Comparison of ENCODE assay signal across 16 cellular contexts in genomic region chr1:181133441-181133951, GRCh38. TPM values are rescaled to one million over a fixed set of nuclear protein-coding genes. Genes with fewer than 3 reads are reported as not detected.
DNase-seq lines count a peak whose midpoint lies in the region; ATAC-seq and TF ChIP-seq lines count a peak whose summit lies in the region.
"Had no signal": no experiment of that assay in that cellular context is flagged by ENCODE, and none has a peak within 500 bp of the region (broad histone marks: within the 10 kb centered on the region; RNA-seq: fewer than 3 reads in every experiment).

No MANE protein-coding gene starts in this region.

- 0 out of 2 replicates have a peak, but pooled peaks cover 5% of the 10 kb centered on the region for H3F3A ChIP-seq in GM23338 (replicated peaks; ENCODE audit: low read depth)
- peaks cover 25% of the 10 kb centered on the region for H3F3A ChIP-seq in SU-DHL-6 (ENCODE audit: insufficient read depth)

- H3K27me3 Mint-ChIP-seq in GM23338 (ENCODE audit: insufficient read depth, low read depth, poor library complexity) = peaks cover 20% of the 10 kb centered on the region

- H2AFZ ChIP-seq in GM23338 = peak overlapping the region; percentile 86
- H2AFZ ChIP-seq in SU-DHL-6 (ENCODE audit: low read depth, low read length, severe bottlenecking) = no peak overlapping the region

- H3K4me2 ChIP-seq in BLaER1 (peak overlapping the region; percentile 92), GM23338 (no peak overlapping the region), SU-DHL-6 (ENCODE audit: low read depth, low read length, poor library complexity, severe bottlenecking) (no peak overlapping the region)

- TF ChIP-seq CTCF in GM23338 (conservative IDR thresholded peaks at IDR 0.05; ENCODE audit: low read depth in 2 of 2) (no peak), SU-DHL-6 (IDR thresholded peaks at IDR 0.05; ENCODE audit: insufficient read depth, low read length, poor library complexity, severe bottlenecking) (no peak), lower lobe of right lung (IDR thresholded peaks at IDR 0.05) (no peak)

- H3K4me1 ChIP-seq in BLaER1 (peaks cover 99% of the 10 kb centered on the region), GM23338 (ENCODE audit: insufficient read depth) (peaks cover 28% of the 10 kb centered on the region), lower lobe of right lung (peaks cover 47% of the 10 kb centered on the region)

- ATAC-seq in GM23338 (peak; percentile 69), lower lobe of right lung (no peak), sciatic nerve (no peak), HG03565 (IDR thresholded peaks at IDR 0.05; ENCODE audit: unreplicated experiment) (no peak)

- peaks cover 54% of the 10 kb centered on the region for H3K4me1 Mint-ChIP-seq in GM23338

- DNase-seq in GM23338 (ENCODE audit: low spot score) = peak; percentile 51
- DNase-seq in lower lobe of right lung = no peak
- no peak for DNase-seq in GM19238 (ENCODE audit: insufficient read length, low spot score)
- no peak for DNase-seq in sciatic nerve (ENCODE audit: low spot score)
- DNase-seq in H4 (ENCODE audit: low spot score) = no peak
- DNase-seq: C1 segment of cervical spinal cord; cerebellar nuclear complex; erythroblast; hippocampal formation; NCI-H1694 treated with DMSO at 0.1 percent for 48 hours; stimulated activated CD4-positive, alpha-beta T cell treated with anti-CD3 and anti-CD28 coated beads, Interleukin-4, amount 100 ng/mL, for 24 hours had no signal

- H3K79me2 ChIP-seq in GM23338 (replicated peaks; ENCODE audit: insufficient read depth) (no peaks in the 10 kb centered on the region), SU-DHL-6 (ENCODE audit: insufficient read depth, low read length) (no peaks in the 10 kb centered on the region)

- no peak overlapping the region for H3K4me3 Mint-ChIP-seq in GM23338
- H3K4me3 Mint-ChIP-seq: activated naive CD4-positive, alpha-beta T cell treated with anti-CD3 and anti-CD28 coated beads, Interleukin-2, amount 50 U/mL, for 24 hours had no signal

- peak overlapping the region; percentile 93 for H3K27ac ChIP-seq in BLaER1
- H3K27ac ChIP-seq in GM23338 (ENCODE audit: low read depth) = no peak overlapping the region
- H3K27ac ChIP-seq in SU-DHL-6 (ENCODE audit: low read depth, low read length) = peak overlapping the region; percentile 35; the same call in 1 of the 2 replicates
- H3K27ac ChIP-seq in lower lobe of right lung = peak overlapping the region; percentile 79

- H3K9me3 Mint-ChIP-seq in GM23338 = no peaks in the 10 kb centered on the region; the same call in 2 of the 3 replicates
- H3K9me3 Mint-ChIP-seq: activated naive CD4-positive, alpha-beta T cell treated with anti-CD3 and anti-CD28 coated beads, Interleukin-2, amount 50 U/mL, for 24 hours; T-helper 1 cell treated with Interleukin-12 subunit alpha and Interleukin-12 subunit beta and Interleukin-4 antibody, amounts not matched to agents 30 μg/mL and 1 μg/mL, for 36 hours had no signal

- H3K9me2 ChIP-seq in GM23338 (ENCODE audit: insufficient read depth) (no peaks in the 10 kb centered on the region), SU-DHL-6 (replicated peaks; ENCODE audit: insufficient read depth, low read length) (no peaks in the 10 kb centered on the region)

- H3K36me3 Mint-ChIP-seq in GM23338 (ENCODE audit: low read depth) = no peaks in the 10 kb centered on the region; the same call in 2 of the 3 replicates
- H3K36me3 Mint-ChIP-seq: activated naive CD4-positive, alpha-beta T cell treated with anti-CD3 and anti-CD28 coated beads, Interleukin-2, amount 50 U/mL, for 24 hours had no signal

- intact Hi-C loops in lower lobe of right lung (cut with DNase I) = no loop called here
- intact Hi-C loops in sciatic nerve (cut with DNase I) = loop anchor here (10.0 kb wide), 1 partner anchor 189 kb away; no protein-coding TSS in a partner anchor

- H3K4me3 ChIP-seq in BLaER1 = no peak overlapping the region
- H3K4me3 ChIP-seq in GM23338 = no peak overlapping the region
- H3K4me3 ChIP-seq in SU-DHL-6 (ENCODE audit: insufficient read depth, low read length, poor library complexity, severe bottlenecking) = no peak overlapping the region
- H3K4me3 ChIP-seq in lower lobe of right lung = no peak overlapping the region

- H3K36me3 ChIP-seq in BLaER1 (no peaks in the 10 kb centered on the region), GM23338 (ENCODE audit: insufficient read depth) (no peaks in the 10 kb centered on the region), SU-DHL-6 (ENCODE audit: low read length) (no peaks in the 10 kb centered on the region), lower lobe of right lung (no peaks in the 10 kb centered on the region)

- H3K27ac Mint-ChIP-seq in GM23338 = peak overlapping the region; percentile 71; the same call in 1 of the 2 replicates

- H4K20me1 ChIP-seq in BLaER1 = no peaks in the 10 kb centered on the region
- no peaks in the 10 kb centered on the region for H4K20me1 ChIP-seq in GM23338 (replicated peaks; ENCODE audit: insufficient read depth)
- H4K20me1 ChIP-seq in SU-DHL-6 (ENCODE audit: low read depth, low read length) = no peaks in the 10 kb centered on the region

- no peaks in the 10 kb centered on the region for H3K27me3 ChIP-seq in BLaER1
- H3K27me3 ChIP-seq in GM23338 (ENCODE audit: insufficient read depth) = no peaks in the 10 kb centered on the region
- H3K27me3 ChIP-seq in SU-DHL-6 (ENCODE audit: low read length) = no peaks in the 10 kb centered on the region
- H3K27me3 ChIP-seq in lower lobe of right lung (ENCODE audit: low read depth) = no peaks in the 10 kb centered on the region

- H3K9me3 ChIP-seq in BLaER1 (no peaks in the 10 kb centered on the region), SU-DHL-6 (ENCODE audit: insufficient read depth, low read length) (no peaks in the 10 kb centered on the region), lower lobe of right lung (no peaks in the 10 kb centered on the region)

- H3K9ac ChIP-seq in BLaER1 = 0 out of 2 replicates have a peak overlapping the region, but pooled peaks have one; percentile 4
- H3K9ac ChIP-seq in SU-DHL-6 (ENCODE audit: low read length) = no peak overlapping the region

TF ChIP-seq in GM23338, 12 proteins besides CTCF, POLR2A, EP300 and RAD21 (continues in another document):
- TF ChIP-seq STAT1 (IDR thresholded peaks at IDR 0.05; ENCODE audit: unreplicated experiment) (no peak), NANOG (IDR thresholded peaks at IDR 0.05; ENCODE audit: borderline replicate concordance) (no peak), ZNF462 (CRISPR knock-in tag; IDR thresholded peaks at IDR 0.05) (no peak)

RNA-seq across cellular contexts. Expression of gene IER5, which starts 45.0 kb away (rescaled TPM):
- total RNA-seq in GM23338 (2014; rRNA removed; shearing (Covaris generic)) = 8.3 and 9.5 TPM in 2 replicates
- 3.8 and 4.6 TPM in 2 replicates for polyA plus RNA-seq in GM23338 (2016; fragmentation: Nextera tagmentation; extraction: Ambion mirVana)
- total RNA-seq in lower lobe of right lung = 33.2 TPM
- total RNA-seq in sciatic nerve = 10.9 TPM
- 4.7 and 6.0 TPM in 2 replicates for total RNA-seq in H4 (2014; rRNA removed; shearing (Covaris generic))
